ENCODE assay signal across 8 cellular contexts in the genomic region with DNA sequence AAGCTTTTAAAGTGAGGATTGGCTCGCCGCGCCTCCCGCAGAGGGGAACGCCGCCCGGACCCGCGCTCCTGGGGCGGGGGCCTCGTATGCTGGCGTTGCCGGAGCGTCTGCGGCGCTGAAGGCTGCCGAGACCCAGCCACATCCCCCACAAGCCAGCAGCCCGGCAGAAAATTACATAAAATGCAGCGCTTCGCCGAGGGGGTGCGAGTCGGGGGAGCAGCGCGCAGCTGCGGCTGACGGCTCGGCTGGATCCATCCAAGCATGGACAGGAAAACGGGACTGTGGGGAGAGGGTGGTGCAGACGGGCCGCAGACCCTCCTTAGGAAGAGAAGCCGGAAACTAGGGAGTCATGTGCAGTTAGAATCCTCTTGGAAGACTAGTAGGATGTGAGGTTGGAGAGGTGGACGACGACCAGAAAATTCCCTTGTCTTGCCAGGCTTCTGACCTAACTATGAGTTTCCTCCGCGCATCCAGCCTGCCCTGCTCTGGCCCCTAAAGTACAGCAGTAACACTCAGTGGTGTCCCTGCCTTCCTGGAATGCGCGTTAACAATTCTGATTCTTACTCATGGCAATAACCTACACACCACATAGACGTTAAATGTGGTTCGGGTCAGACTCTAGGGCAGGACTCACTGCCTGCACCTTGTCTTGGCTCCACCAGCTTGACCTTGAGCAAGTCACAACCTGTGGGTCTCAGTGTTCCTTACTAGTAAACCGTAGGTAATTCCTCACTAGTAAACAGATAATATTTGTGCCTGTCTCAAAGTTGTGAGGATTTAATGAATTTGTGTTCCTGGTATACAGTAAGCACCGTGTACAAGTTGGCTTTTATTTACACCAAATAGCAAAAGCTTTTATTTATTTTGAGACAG. TPM values are rescaled to one million over a fixed set of nuclear protein-coding genes. Genes with fewer than 3 reads are reported as not detected.
DNase-seq lines count a peak whose midpoint lies in the region; ATAC-seq and TF ChIP-seq lines count a peak whose summit lies in the region.

No MANE protein-coding gene starts in this region.

- H3K9ac ChIP-seq in SK-N-MC (ENCODE audit: insufficient read length): peak overlapping the region; percentile 96

- peak overlapping the region; percentile 96 for H3K27ac ChIP-seq in SK-N-MC
- H3K27ac ChIP-seq in vagina: peak overlapping the region; percentile 97

- ATAC-seq in GM21526 (IDR thresholded peaks at IDR 0.05; ENCODE audit: low FRiP score, unreplicated experiment): peak; percentile 10
- peak; percentile 32 for ATAC-seq in Right ventricle myocardium superior (ENCODE audit: poor library complexity)

- H3K4me1 Mint-ChIP-seq in osteocyte (ENCODE audit: unreplicated experiment): peaks cover 33% of the 10 kb centered on the region

- peak overlapping the region; percentile 93 for H3K4me3 Mint-ChIP-seq in osteocyte (ENCODE audit: unreplicated experiment)

- no peaks in the 10 kb centered on the region for H3K9me3 ChIP-seq in SK-N-MC (ENCODE audit: low read depth, low read length)
- H3K9me3 ChIP-seq in vagina: no peaks in the 10 kb centered on the region

- intact Hi-C loops in Right ventricle myocardium superior (cut with DNase I) (loop anchor here (5.0 kb wide), 2 partner anchors 33 to 73 kb away; partner anchors contain the start of gene HMGN1), vagina (cut with DNase I) (loop anchor here (5.0 kb wide), 1 partner anchor 73 kb away; no protein-coding TSS in a partner anchor)

- TF ChIP-seq POLR2A in vagina (IDR thresholded peaks at IDR 0.05): no peak

- H3K27ac Mint-ChIP-seq in osteocyte (ENCODE audit: unreplicated experiment): peak overlapping the region; percentile 91

- H3K36me3 ChIP-seq in SK-N-MC (ENCODE audit: insufficient read depth, low read length): peaks cover 22% of the 10 kb centered on the region
- no peaks in the 10 kb centered on the region for H3K36me3 ChIP-seq in vagina

- no peaks in the 10 kb centered on the region for H3K9me3 Mint-ChIP-seq in osteocyte (ENCODE audit: unreplicated experiment)

- H3K27me3 ChIP-seq in vagina: no peaks in the 10 kb centered on the region

- TF ChIP-seq CTCF in osteocyte (IDR thresholded peaks at IDR 0.05): no peak
- TF ChIP-seq CTCF in vagina (IDR thresholded peaks at IDR 0.05): no peak

- peaks cover 15% of the 10 kb centered on the region for H3K36me3 Mint-ChIP-seq in osteocyte (ENCODE audit: unreplicated experiment)

- DNase-seq in COLO668 (lab: John Stamatoyannopoulos, UW; ENCODE audit: unreplicated experiment): peak; percentile 73
- peak; percentile 39 for DNase-seq in KG1 (lab: John Stamatoyannopoulos, UW)
- DNase-seq in SK-N-MC (ENCODE audit: low read depth, low spot score): no peak
- peak; percentile 5 for DNase-seq in activated naive CD8-positive, alpha-beta T cell treated with anti-CD3 and anti-CD28 coated beads, Interleukin-2, amount 50 U/mL, for 16 hours (ENCODE audit: low read depth, low spot score)
- DNase-seq in Right ventricle myocardium superior: peak; percentile 64
- DNase-seq in osteocyte (ENCODE audit: extremely low spot score, unreplicated experiment): no peak
- DNase-seq in vagina (ENCODE audit: extremely low spot score in 2 of 2): no peak

- H3K4me3 ChIP-seq in SK-N-MC (peak overlapping the region; percentile 98), vagina (peak overlapping the region; percentile 84 to 94)

- no peaks in the 10 kb centered on the region for H3K27me3 Mint-ChIP-seq in osteocyte (ENCODE audit: unreplicated experiment)

- H3K4me1 ChIP-seq in vagina: peaks cover 24% of the 10 kb centered on the region

RNA-seq across cellular contexts. Expression of gene BRWD1, which starts 1.0 kb away (rescaled TPM):
- total RNA-seq in Right ventricle myocardium superior: 29.1 TPM
- total RNA-seq in osteocyte: 40.8 and 41.9 TPM in 2 replicates
- total RNA-seq in vagina: 62.1 TPM

RNA-seq across cellular contexts. Expression of gene HMGN1, which starts 34.5 kb away (rescaled TPM):
- total RNA-seq in Right ventricle myocardium superior (54.5 TPM), osteocyte (267 and 289 TPM in 2 replicates), vagina (82.0 TPM)

Comparison
In these comparisons a context has a peak if more than half of its experiments do, and no peak if none do; other contexts are left out.
1. DNase-seq: peak in COLO668 (single experiment), KG1 (single experiment), activated naive CD8-positive, alpha-beta T cell treated with anti-CD3 and anti-CD28 coated beads, Interleukin-2, amount 50 U/mL, for 16 hours (single experiment) and Right ventricle myocardium superior (single experiment); none in SK-N-MC (single experiment), osteocyte (single experiment) and vagina (0 of 2).